In the genomic region with DNA sequence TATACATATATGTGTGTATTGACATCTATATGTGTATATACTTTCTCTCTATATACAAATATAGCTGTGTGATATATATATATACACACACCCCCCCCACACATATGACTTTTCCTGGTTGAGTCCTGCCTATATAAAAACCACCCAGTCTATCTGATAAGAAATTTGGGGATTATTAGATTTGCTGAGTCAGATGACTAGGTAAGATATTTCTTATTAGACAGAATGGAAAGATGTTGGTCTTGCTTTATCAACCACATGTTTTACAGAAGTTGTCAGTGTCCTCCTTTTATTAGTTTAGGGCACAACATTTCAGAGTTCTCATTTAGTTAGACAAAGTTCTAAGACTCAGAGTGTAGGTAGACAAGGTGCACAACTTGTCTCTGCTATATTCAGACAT, we compare ENCODE assay signal across 34 cellular contexts.
"Had no signal": no experiment of that assay in that cellular context is flagged by ENCODE, and none has a peak within 500 bp of the region (broad histone marks: within the 10 kb centered on the region; RNA-seq: fewer than 3 reads in every experiment).

No MANE protein-coding gene starts in this region.

- DNase-seq: activated effector memory CD4-positive, alpha-beta T cell treated with anti-CD3 and anti-CD28 coated beads, Interleukin-2, amount 50 U/mL, for 16 hours; activated effector memory CD4-positive, alpha-beta T cell treated with Interleukin-2 at 50 U/mL for 16 hours; activated gamma-delta T cell; activated gamma-delta T cell treated with Interleukin-2 at 50 U/mL for 16 hours; activated naive CD4-positive, alpha-beta T cell; activated naive CD4-positive, alpha-beta T cell treated with anti-CD3 and anti-CD28 coated beads for 36 hours; activated naive CD4-positive, alpha-beta T cell treated with anti-CD3 and anti-CD28 coated beads, Interleukin-2, amount 10 ng/mL, durations not matched to agents 7 days and 5 days; activated naive CD4-positive, alpha-beta T cell treated with anti-CD3 and anti-CD28 coated beads, Interleukin-2, amount 50 U/mL, for 16 hours; activated naive CD4-positive, alpha-beta T cell treated with Interleukin-2 at 50 U/mL for 16 hours; activated naive CD8-positive, alpha-beta T cell treated with anti-CD3 and anti-CD28 coated beads for 36 hours; activated naive CD8-positive, alpha-beta T cell treated with anti-CD3 and anti-CD28 coated beads, Interleukin-2, amount 10 ng/mL, durations not matched to agents 7 days and 5 days; activated naive CD8-positive, alpha-beta T cell treated with anti-CD3 and anti-CD28 coated beads, Interleukin-2, amount 50 U/mL, for 24 hours; activated T-cell treated with anti-CD3 and anti-CD28 coated beads, Interleukin-2, amount 50 U/mL, for 1 hour; activated T-cell treated with anti-CD3 and anti-CD28 coated beads, Interleukin-2, amount 50 U/mL, for 24 hours; activated T-cell treated with anti-CD3 and anti-CD28 coated beads, Interleukin-2, amount 50 U/mL, for 4 hours; activated T-cell treated with anti-CD3 and anti-CD28 coated beads, Interleukin-2, amount 50 U/mL, for 48 hours; activated T-cell treated with anti-CD3 and anti-CD28 coated beads, Interleukin-2, amount 50 U/mL, for 72 hours; adrenal gland; amniotic stem cell; amygdala; anterior cingulate cortex; aorta; body of pancreas; brain microvascular endothelial cell; caudate nucleus; central memory CD4-positive, alpha-beta T cell; cerebellar nuclear complex had no signal

- ATAC-seq: activated naive CD4-positive, alpha-beta T cell treated with anti-CD3 and anti-CD28 coated beads, Interleukin-2, amount 50 U/mL, for 72 hours; activated naive CD8-positive, alpha-beta T cell treated with anti-CD3 and anti-CD28 coated beads, Interleukin-2, amount 50 U/mL, for 24 hours; activated T-cell treated with anti-CD3 and anti-CD28 coated beads, Interleukin-2, amount 50 U/mL, for 4 hours; activated T-cell treated with anti-CD3 and anti-CD28 coated beads, Interleukin-2, amount 50 U/mL, for 72 hours; activated T-helper 17 cell treated with anti-CD3 and anti-CD28 coated beads, Interleukin-2, amount 50 U/mL, for 72 hours; body of pancreas had no signal

- FAIRE-seq: astrocyte, bronchial epithelial cell had no signal

- H3K4me3 ChIP-seq: adrenal gland, ascending aorta, body of pancreas, breast epithelium, cardiac muscle cell had no signal

- H3K36me3 ChIP-seq: adrenal gland, ascending aorta, brain microvascular endothelial cell, breast epithelium, cardiac muscle cell had no signal

- H3K4me1 ChIP-seq: adrenal gland, ascending aorta, body of pancreas, breast epithelium had no signal

- H3K9me3 ChIP-seq: adrenal gland, ascending aorta, body of pancreas, breast epithelium had no signal

- H3K27ac ChIP-seq: adrenal gland, ascending aorta, body of pancreas, brain microvascular endothelial cell, breast epithelium, cardiac muscle cell had no signal

- H3K27me3 ChIP-seq: adrenal gland, ascending aorta, body of pancreas, brain microvascular endothelial cell, breast epithelium, cardiac muscle cell had no signal
